In genomic region chr5:83306572-83307241, GRCh38 we compare ENCODE assay signal across 7 cellular contexts.
DNase-seq lines count a peak whose midpoint lies in the region; ATAC-seq and TF ChIP-seq lines count a peak whose summit lies in the region.

No MANE protein-coding gene starts in this region.

- no peak overlapping the region for H3K9ac ChIP-seq in neural progenitor cell

- WGBS in testis, 2 donors = 50 to 58% methylated on average over 3 of the region's 3 CpGs

- intact Hi-C loops in left lung (cut with DNase I) (no loop called here), testis (cut with DNase I; ENCODE audit: low total_unique reads) (no loop called here)

- no peaks in the 10 kb centered on the region for H3K27me3 ChIP-seq in left lung
- no peaks in the 10 kb centered on the region for H3K27me3 ChIP-seq in testis
- no peaks in the 10 kb centered on the region for H3K27me3 ChIP-seq in neural progenitor cell

- H3K4me3 ChIP-seq in left lung (no peak overlapping the region), testis (no peak overlapping the region), neural progenitor cell (no peak overlapping the region)

- no peak overlapping the region for H3K4me3 Mint-ChIP-seq in neural progenitor cell

- peaks cover 5 to 25% of the 10 kb centered on the region in 2 donors for H3K4me1 ChIP-seq in left lung
- no peaks in the 10 kb centered on the region for H3K4me1 ChIP-seq in testis
- H3K4me1 ChIP-seq in neural progenitor cell = no peaks in the 10 kb centered on the region

- H3K36me3 ChIP-seq in left lung (no peaks in the 10 kb centered on the region), testis (ENCODE audit: low read depth, missing control alignments) (no peaks in the 10 kb centered on the region), neural progenitor cell (no peaks in the 10 kb centered on the region)

- peak; percentile 98 for ATAC-seq in GM18517 (IDR thresholded peaks at IDR 0.05; ENCODE audit: unreplicated experiment)
- peak; percentile 97 for ATAC-seq in GM21786 (IDR thresholded peaks at IDR 0.05; ENCODE audit: unreplicated experiment)
- ATAC-seq in left lung = peak; percentile 97

- DNase-seq in KBM-7 (peak; percentile 70), amniotic stem cell (lab: John Stamatoyannopoulos, UW) (peak; percentile 78), left lung (peak; percentile 14 to 84), testis (no peak), neural progenitor cell (ENCODE audit: low spot score) (no peak)

- in situ Hi-C loops in KBM-7 (cut with MboI; ENCODE audit: low pct_unique_long_range_greater_than_20kb, low sequenced_read_pairs) = no loop called here

- TF ChIP-seq CTCF in left lung (IDR thresholded peaks at IDR 0.05) (no peak), testis (IDR thresholded peaks at IDR 0.05) (no peak), neural progenitor cell (IDR thresholded peaks at IDR 0.05) (no peak)

- no peaks in the 10 kb centered on the region for H3K79me2 ChIP-seq in neural progenitor cell (ENCODE audit: low read depth)

- no peak overlapping the region for H3K4me2 ChIP-seq in neural progenitor cell

- H3K36me3 Mint-ChIP-seq in neural progenitor cell = no peaks in the 10 kb centered on the region

- H3K4me1 Mint-ChIP-seq in neural progenitor cell = no peaks in the 10 kb centered on the region

- H3K27me3 Mint-ChIP-seq in neural progenitor cell (ENCODE audit: insufficient read depth, low read depth) = no peaks in the 10 kb centered on the region

- no peaks in the 10 kb centered on the region for H3F3A ChIP-seq in neural progenitor cell (ENCODE audit: low read depth)

- no peak overlapping the region for H3K27ac Mint-ChIP-seq in neural progenitor cell

- H4K20me1 ChIP-seq in neural progenitor cell (ENCODE audit: low read depth) = no peaks in the 10 kb centered on the region

- peak overlapping the region; percentile 85 to 86 for H3K27ac ChIP-seq in left lung
- no peak overlapping the region for H3K27ac ChIP-seq in testis
- H3K27ac ChIP-seq in neural progenitor cell = no peak overlapping the region

- peaks cover 4% of the 10 kb centered on the region for H3K9me3 Mint-ChIP-seq in neural progenitor cell

- no peak for TF ChIP-seq POLR2A in testis (IDR thresholded peaks at IDR 0.05)

- H3K9me3 ChIP-seq in left lung (no peaks in the 10 kb centered on the region), testis (no peaks in the 10 kb centered on the region), neural progenitor cell (ENCODE audit: low read depth) (no peaks in the 10 kb centered on the region)

- no peak overlapping the region for H2AFZ ChIP-seq in neural progenitor cell (replicated peaks)

Comparison
In these comparisons a context has a peak if more than half of its experiments do, and no peak if none do; other contexts are left out.
1. DNase-seq: peak in KBM-7 (single experiment), amniotic stem cell (single experiment) and left lung (2 of 2); none in testis (single experiment) and neural progenitor cell (single experiment).
2. H3K27ac ChIP-seq: peak in left lung (2 of 2); none in testis (0 of 2) and neural progenitor cell (single experiment).
3. Peak in every context shown above with its lines, with median percentiles within 50 percentile points of each other: ATAC-seq.